ENCODE assay signal across 39 cellular contexts in the genomic region with DNA sequence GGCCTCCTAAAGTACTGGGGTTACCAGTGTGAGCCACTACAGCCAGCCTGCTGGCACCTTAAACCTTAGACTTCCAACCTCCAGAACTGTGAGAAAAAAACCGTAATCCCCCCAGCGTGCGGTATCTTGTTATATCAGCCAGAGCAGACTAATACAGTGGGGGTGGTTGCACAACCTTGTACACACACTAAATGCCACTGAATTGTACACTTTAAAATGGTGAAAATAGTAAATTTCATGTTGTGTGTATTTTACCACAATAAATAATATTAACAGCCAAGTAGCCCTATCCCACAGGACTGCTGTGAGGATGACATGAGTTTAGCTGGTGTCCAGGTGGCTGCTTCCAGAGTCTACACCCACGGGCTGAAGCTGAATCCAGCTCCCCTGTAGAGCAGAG. TPM values are rescaled to one million over a fixed set of nuclear protein-coding genes. Genes with fewer than 3 reads are reported as not detected.
"Had no signal": no experiment of that assay in that cellular context is flagged by ENCODE, and none has a peak within 500 bp of the region (broad histone marks: within the 10 kb centered on the region; RNA-seq: fewer than 3 reads in every experiment).

No MANE protein-coding gene starts in this region.

- H3K27ac ChIP-seq: adrenal gland, body of pancreas, breast epithelium, RWPE1, WERI-Rb-1 had no signal

- H3K36me3 ChIP-seq: adrenal gland, breast epithelium, WERI-Rb-1 had no signal

- H3K4me1 Mint-ChIP-seq: activated CD4-positive, alpha-beta memory T cell treated with anti-CD3 and anti-CD28 coated beads, Interleukin-2, amount 10 ng/mL, durations not matched to agents 7 days and 5 days; activated CD8-positive, alpha-beta memory T cell treated with anti-CD3 and anti-CD28 coated beads, Interleukin-2, amount 10 ng/mL, durations not matched to agents 7 days and 5 days; activated T-helper 17 cell treated with anti-CD3 and anti-CD28 coated beads, Interleukin-2, amount 50 U/mL, for 72 hours had no signal

- H3K36me3 Mint-ChIP-seq: activated CD8-positive, alpha-beta memory T cell treated with anti-CD3 and anti-CD28 coated beads, Interleukin-2, amount 10 ng/mL, durations not matched to agents 7 days and 5 days; activated naive CD4-positive, alpha-beta T cell treated with anti-CD3 and anti-CD28 coated beads, Interleukin-2, amount 50 U/mL, for 72 hours had no signal

- ATAC-seq: activated CD8-positive, alpha-beta memory T cell treated with anti-CD3 and anti-CD28 coated beads, Interleukin-2, amount 10 ng/mL, durations not matched to agents 7 days and 5 days; activated naive CD4-positive, alpha-beta T cell treated with anti-CD3 and anti-CD28 coated beads, Interleukin-2, amount 50 U/mL, for 72 hours; activated T-cell treated with anti-CD3 and anti-CD28 coated beads, Interleukin-2, amount 50 U/mL, for 72 hours; activated T-helper 17 cell treated with anti-CD3 and anti-CD28 coated beads, Interleukin-2, amount 50 U/mL, for 72 hours; body of pancreas; PC-3 had no signal

- H3K9me3 ChIP-seq: adrenal gland, body of pancreas, breast epithelium had no signal

- H3K4me1 ChIP-seq: adrenal gland, body of pancreas, breast epithelium had no signal

- H3K27ac Mint-ChIP-seq: activated CD4-positive, alpha-beta memory T cell treated with anti-CD3 and anti-CD28 coated beads, Interleukin-2, amount 10 ng/mL, durations not matched to agents 7 days and 5 days; activated CD8-positive, alpha-beta memory T cell treated with anti-CD3 and anti-CD28 coated beads, Interleukin-2, amount 10 ng/mL, durations not matched to agents 7 days and 5 days; activated naive CD4-positive, alpha-beta T cell treated with anti-CD3 and anti-CD28 coated beads for 36 hours; activated naive CD4-positive, alpha-beta T cell treated with anti-CD3 and anti-CD28 coated beads, Interleukin-2, amount 50 U/mL, for 72 hours; activated T-cell treated with anti-CD3 and anti-CD28 coated beads, Interleukin-2, amount 50 U/mL, for 72 hours; activated T-helper 17 cell treated with anti-CD3 and anti-CD28 coated beads, Interleukin-2, amount 50 U/mL, for 72 hours had no signal

- H3K4me3 Mint-ChIP-seq: activated CD4-positive, alpha-beta memory T cell treated with anti-CD3 and anti-CD28 coated beads, Interleukin-2, amount 10 ng/mL, durations not matched to agents 7 days and 5 days; activated CD8-positive, alpha-beta memory T cell treated with anti-CD3 and anti-CD28 coated beads, Interleukin-2, amount 10 ng/mL, durations not matched to agents 7 days and 5 days; activated naive CD4-positive, alpha-beta T cell treated with anti-CD3 and anti-CD28 coated beads for 36 hours; activated T-cell treated with anti-CD3 and anti-CD28 coated beads, Interleukin-2, amount 50 U/mL, for 72 hours; activated T-helper 17 cell treated with anti-CD3 and anti-CD28 coated beads, Interleukin-2, amount 50 U/mL, for 72 hours had no signal

- H3K9me3 Mint-ChIP-seq: activated CD4-positive, alpha-beta memory T cell treated with anti-CD3 and anti-CD28 coated beads, Interleukin-2, amount 10 ng/mL, durations not matched to agents 7 days and 5 days; activated naive CD4-positive, alpha-beta T cell treated with anti-CD3 and anti-CD28 coated beads for 36 hours; activated naive CD4-positive, alpha-beta T cell treated with anti-CD3 and anti-CD28 coated beads, Interleukin-2, amount 50 U/mL, for 72 hours; activated T-cell treated with anti-CD3 and anti-CD28 coated beads, Interleukin-2, amount 50 U/mL, for 72 hours; activated T-helper 17 cell treated with anti-CD3 and anti-CD28 coated beads, Interleukin-2, amount 50 U/mL, for 72 hours had no signal

- DNase-seq: activated CD4-positive, alpha-beta memory T cell treated with anti-CD3 and anti-CD28 coated beads, Interleukin-2, amount 10 ng/mL, durations not matched to agents 7 days and 5 days; activated CD4-positive, alpha-beta T cell treated with anti-CD3 and anti-CD28 coated beads for 1 hour; activated CD4-positive, alpha-beta T cell treated with anti-CD3 and anti-CD28 coated beads for 48 hours; activated CD4-positive, CD25-positive, alpha-beta regulatory T cell; activated CD8-positive, alpha-beta memory T cell treated with anti-CD3 and anti-CD28 coated beads for 24 hours; activated CD8-positive, alpha-beta memory T cell treated with anti-CD3 and anti-CD28 coated beads, Interleukin-2, amount 10 ng/mL, durations not matched to agents 7 days and 5 days; activated CD8-positive, alpha-beta memory T cell treated with anti-CD3 and anti-CD28 coated beads, Interleukin-2, amount 50 U/mL, for 48 hours; activated gamma-delta T cell treated with Interleukin-2 at 50 U/mL for 16 hours; activated naive CD4-positive, alpha-beta T cell treated with anti-CD3 and anti-CD28 coated beads for 36 hours; activated T-cell treated with anti-CD3 and anti-CD28 coated beads, Interleukin-2, amount 50 U/mL, for 72 hours; body of pancreas; caudate nucleus; Kasumi-1; KG1; MM.1S; MV-4-11; NCI-H1092; NCI-H1417; NCI-H146; NCI-H187; NCI-H2029 treated with DMSO at 0.1 percent for 48 hours; NCI-H2107; NCI-H2171; NCI-H510A; NCI-H526; NCI-H748 treated with DMSO at 0.1 percent for 48 hours; NK-92 treated with Interleukin-12 subunit alpha and Interleukin-12 subunit beta, amount 100 ng/mL, for 24 hours; PC-3; Right ventricle myocardium superior; SW 1271; T-helper 1 cell; T-helper 2 cell; T-helper 9 cell; WERI-Rb-1 had no signal

- H3K27me3 ChIP-seq: adrenal gland, body of pancreas, breast epithelium had no signal

- H3K27me3 Mint-ChIP-seq: activated CD4-positive, alpha-beta memory T cell treated with anti-CD3 and anti-CD28 coated beads, Interleukin-2, amount 10 ng/mL, durations not matched to agents 7 days and 5 days; activated CD8-positive, alpha-beta memory T cell treated with anti-CD3 and anti-CD28 coated beads, Interleukin-2, amount 10 ng/mL, durations not matched to agents 7 days and 5 days; activated T-helper 17 cell treated with anti-CD3 and anti-CD28 coated beads, Interleukin-2, amount 50 U/mL, for 72 hours had no signal

- H3K4me3 ChIP-seq: adrenal gland, body of pancreas, breast epithelium had no signal

RNA-seq across cellular contexts. Expression of a gene that starts 58.1 kb away (rescaled TPM):
- total RNA-seq: PC-3 had no signal
